Comparison of ENCODE assay signal across 22 cellular contexts in genomic region chr1:236860096-236860495, GRCh38.
"Had no signal": no experiment of that assay in that cellular context is flagged by ENCODE, and none has a peak within 500 bp of the region (broad histone marks: within the 10 kb centered on the region; RNA-seq: fewer than 3 reads in every experiment).

No MANE protein-coding gene starts in this region.

- H3K9me3 ChIP-seq: left ventricle myocardium inferior, lower lobe of right lung, ovary, right atrium auricular region, right lobe of liver, tibial nerve, upper lobe of right lung had no signal

- H3K4me3 ChIP-seq: left ventricle myocardium inferior, lower lobe of right lung, ovary, right atrium auricular region, right lobe of liver, smooth muscle cell, tibial nerve, upper lobe of right lung had no signal

- H3K27me3 ChIP-seq: ovary, right atrium auricular region, right lobe of liver, tibial nerve, upper lobe of right lung had no signal

- H3K4me1 ChIP-seq: lower lobe of right lung, upper lobe of right lung had no signal

- H3K36me3 ChIP-seq: ovary had no signal

- H3K27ac ChIP-seq: left ventricle myocardium inferior, lower lobe of right lung, ovary, right atrium auricular region, right lobe of liver, tibial nerve, upper lobe of right lung had no signal

- ATAC-seq: left colon; lower lobe of right lung; natural killer cell treated with Interleukin-12 subunit alpha and Interleukin-12 subunit beta and Interleukin-15 and Interleukin-18, amount 100 ng/mL, for 72 hours; right lobe of liver; stimulated activated memory B cell treated with anti-CD40 and anti-IgM and Interleukin-4, amounts not matched to agents 10 μg/mL and 1 μg/mL and 100 μg/mL, for 72 hours; stimulated activated naive CD8-positive, alpha-beta T cell treated with anti-CD3 and anti-CD28 coated beads, Interleukin-15, amount 100 ng/mL, for 72 hours; upper lobe of right lung had no signal

- DNase-seq: hippocampal formation; left colon; left ventricle myocardium inferior; lower lobe of right lung; mammary epithelial cell; mesendoderm; naive B cell; ovary; right lobe of liver; stimulated activated CD4-positive, alpha-beta T cell treated with anti-CD3 and anti-CD28 coated beads, Interleukin-1b, Interleukin-23, amount 100 ng/mL, for 48 hours; stimulated activated CD4-positive, alpha-beta T cell treated with anti-CD3 and anti-CD28 coated beads, Interleukin-2, amount 100 ng/mL, for 48 hours; stimulated activated CD4-positive, alpha-beta T cell treated with anti-CD3 and anti-CD28 coated beads, Interleukin-4, amount 100 ng/mL, for 4 hours; stimulated activated CD8-positive, alpha-beta memory T cell treated with anti-CD3 and anti-CD28 coated beads, Interleukin-4, amount 100 ng/mL, for 48 hours; stimulated activated naive CD4-positive, alpha-beta T cell treated with Interleukin-2 at 50 U/mL for 16 hours; stimulated activated naive CD8-positive, alpha-beta T cell treated with anti-CD3 and anti-CD28 coated beads, Interleukin-15, amount 100 ng/mL, for 72 hours; substantia nigra; upper lobe of right lung had no signal

- H3K4me2 ChIP-seq: smooth muscle cell had no signal
